Comparison of ENCODE assay signal across 9 cellular contexts in the genomic region with DNA sequence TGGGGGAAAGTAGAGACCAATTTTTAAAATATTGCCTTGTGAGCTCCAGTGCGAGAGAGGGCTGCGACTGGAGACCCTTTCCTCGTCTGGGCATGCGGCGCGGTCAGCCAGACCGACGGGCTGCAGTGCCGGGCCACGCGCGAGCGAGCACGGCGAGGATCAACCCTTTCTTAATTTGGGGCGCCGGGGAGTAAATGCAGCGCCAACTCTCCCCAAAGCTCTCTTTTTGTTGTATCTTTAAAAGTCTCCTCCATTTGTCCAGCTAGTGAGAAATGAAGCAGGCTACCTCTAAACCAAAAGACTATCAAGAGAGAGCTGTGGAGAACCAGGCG. TPM values are rescaled to one million over a fixed set of nuclear protein-coding genes. Genes with fewer than 3 reads are reported as not detected.
DNase-seq lines count a peak whose midpoint lies in the region; ATAC-seq and TF ChIP-seq lines count a peak whose summit lies in the region.
"Had no signal": no experiment of that assay in that cellular context is flagged by ENCODE, and none has a peak within 500 bp of the region (broad histone marks: within the 10 kb centered on the region; RNA-seq: fewer than 3 reads in every experiment).

No MANE protein-coding gene starts in this region.

- H3K4me1 Mint-ChIP-seq in T-helper 17 cell = peaks cover 35% of the 10 kb centered on the region

- H3K36me3 Mint-ChIP-seq in T-helper 17 cell (ENCODE audit: low read depth) = peaks cover 5% of the 10 kb centered on the region

- 10 to 21% (median 13%) methylated on average over 19 of the region's 19 CpGs for WGBS in spleen, 5 donors

- H3K27ac ChIP-seq in spleen = no peak overlapping the region

- H3K4me1 ChIP-seq in spleen = peaks cover 24 to 66% (median 56%) of the 10 kb centered on the region in 6 donors

- H3K4me3 ChIP-seq in fibroblast of pulmonary artery (replicated peaks; ENCODE audit: low read depth, low read length) (peak overlapping the region; percentile 55), spleen (peak overlapping the region in 5 of 8 donors; percentile 12 to 72 (median 46))

- intact Hi-C loops in spleen (cut with DNase I; ENCODE audit: low total_unique reads) = no loop called here

- peaks cover 12 to 100% (median 99%) of the 10 kb centered on the region in 7 donors for H3K27me3 ChIP-seq in spleen (replicated peaks in 1 of 7)

- no peak for ATAC-seq in T-helper 17 cell

- H3K9me3 ChIP-seq in T-helper 17 cell (ENCODE audit: control insufficient read depth, low read length, poor library complexity, severe bottlenecking) = no peaks in the 10 kb centered on the region
- peaks cover 0 to 10% (median 0%) of the 10 kb centered on the region in 8 donors for H3K9me3 ChIP-seq in spleen

- peaks cover 94% of the 10 kb centered on the region for H3K27me3 Mint-ChIP-seq in T-helper 17 cell

- DNase-seq in NCI-H748 (lab: John Stamatoyannopoulos, UW; ENCODE audit: unreplicated experiment) (peak; percentile 45), NCI-H748 treated with DMSO at 0.1 percent for 48 hours (lab: John Stamatoyannopoulos, UW) (no peak), T-helper 17 cell (no peak), fibroblast of pulmonary artery (ENCODE audit: low read depth) (no peak), spleen (no peak), NCI-H2029 (lab: John Stamatoyannopoulos, UW) (no peak), SIG-M5 (lab: John Stamatoyannopoulos, UW) (no peak), hypothalamus (lab: John Stamatoyannopoulos, UW) (no peak)
- DNase-seq: activated CD8-positive, alpha-beta memory T cell treated with anti-CD3 and anti-CD28 coated beads for 24 hours had no signal

- TF ChIP-seq CTCF in fibroblast of pulmonary artery (IDR thresholded peaks at IDR 0.05; ENCODE audit: low read length, missing control alignments) = no peak
- no peak for TF ChIP-seq CTCF in spleen (IDR thresholded peaks at IDR 0.05 in 8 of 11, conservative IDR thresholded peaks at IDR 0.05 in 3 of 11)

- H3K4me3 Mint-ChIP-seq in T-helper 17 cell = peak overlapping the region; percentile 84

- H3K36me3 ChIP-seq in spleen = no peaks in the 10 kb centered on the region

- TF ChIP-seq POLR2A in spleen (IDR thresholded peaks at IDR 0.05) = no peak

- no peak overlapping the region for H3K27ac Mint-ChIP-seq in T-helper 17 cell

RNA-seq across cellular contexts. Expression of gene SIX1, which starts 1.5 kb away (rescaled TPM):
- total RNA-seq in T-helper 17 cell (not detected), spleen (not detected)
- polyA plus RNA-seq in spleen = under 1 TPM in 1 of 3 donors, not detected in 2; 0.03 TPM
